14 cellular contexts compared by ENCODE assay signal in the genomic region with DNA sequence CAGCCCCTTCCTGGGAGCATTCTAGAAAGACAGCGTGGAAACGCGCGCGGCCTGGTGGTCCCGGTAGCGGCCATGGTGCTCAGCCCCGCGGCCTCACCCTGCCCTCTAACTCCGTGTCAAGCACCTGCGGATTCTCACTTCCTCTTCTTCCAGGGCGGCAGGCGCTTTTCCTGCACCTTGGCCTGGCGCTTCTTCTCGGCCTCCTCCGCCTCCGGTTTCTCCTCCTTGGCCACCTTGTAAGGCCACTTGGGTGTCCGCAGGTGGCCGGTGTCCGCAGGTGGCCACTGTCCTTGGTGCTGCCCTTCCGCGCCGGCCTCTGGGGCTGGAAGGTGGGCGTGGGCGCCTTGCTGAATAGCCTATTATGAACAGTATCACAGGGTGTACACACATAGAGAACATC. TPM values are rescaled to one million over a fixed set of nuclear protein-coding genes. Genes with fewer than 3 reads are reported as not detected.
"Had no signal": no experiment of that assay in that cellular context is flagged by ENCODE, and none has a peak within 500 bp of the region (broad histone marks: within the 10 kb centered on the region; RNA-seq: fewer than 3 reads in every experiment).

No MANE protein-coding gene starts in this region.

RNA-seq across cellular contexts. Expression of a gene that starts 15.1 kb away (rescaled TPM):
- total RNA-seq: activated B cell treated with CpG ODN at 0.5 μM for 24 hours; activated CD4-positive, alpha-beta memory T cell treated with anti-CD3 and anti-CD28 coated beads for 36 hours; activated CD4-positive, alpha-beta memory T cell treated with anti-CD3 and anti-CD28 coated beads, Interleukin-2, amount 10 ng/mL, durations not matched to agents 7 days and 5 days; activated CD4-positive, alpha-beta T cell treated with anti-CD3 and anti-CD28 coated beads for 36 hours; activated CD4-positive, alpha-beta T cell treated with anti-CD3 and anti-CD28 coated beads, Interleukin-2, amount 10 ng/mL, durations not matched to agents 24 days and 14 days; activated CD4-positive, alpha-beta T cell treated with anti-CD3 and anti-CD28 coated beads, Interleukin-2, amount 10 ng/mL, durations not matched to agents 7 days and 5 days; activated CD8-positive, alpha-beta memory T cell treated with anti-CD3 and anti-CD28 coated beads for 36 hours; activated CD8-positive, alpha-beta memory T cell treated with anti-CD3 and anti-CD28 coated beads, Interleukin-2, amount 10 ng/mL, durations not matched to agents 7 days and 5 days; activated CD8-positive, alpha-beta T cell treated with anti-CD3 and anti-CD28 coated beads for 36 hours; activated CD8-positive, alpha-beta T cell treated with anti-CD3 and anti-CD28 coated beads, Interleukin-2, amount 10 ng/mL, durations not matched to agents 7 days and 5 days; T-helper 1 cell treated with Interleukin-12 subunit alpha and Interleukin-12 subunit beta and Interleukin-4 antibody, amounts not matched to agents 30 ng/mL and 1 ng/mL, for 36 hours; T-helper 17 cell; T-helper 2 cell treated with Interferon-gamma antibody and Interleukin-4, amounts not matched to agents 100 ng/mL and 5 ng/mL, for 36 hours; WTC11 had no signal
